11 cellular contexts compared by ENCODE assay signal in the genomic region with DNA sequence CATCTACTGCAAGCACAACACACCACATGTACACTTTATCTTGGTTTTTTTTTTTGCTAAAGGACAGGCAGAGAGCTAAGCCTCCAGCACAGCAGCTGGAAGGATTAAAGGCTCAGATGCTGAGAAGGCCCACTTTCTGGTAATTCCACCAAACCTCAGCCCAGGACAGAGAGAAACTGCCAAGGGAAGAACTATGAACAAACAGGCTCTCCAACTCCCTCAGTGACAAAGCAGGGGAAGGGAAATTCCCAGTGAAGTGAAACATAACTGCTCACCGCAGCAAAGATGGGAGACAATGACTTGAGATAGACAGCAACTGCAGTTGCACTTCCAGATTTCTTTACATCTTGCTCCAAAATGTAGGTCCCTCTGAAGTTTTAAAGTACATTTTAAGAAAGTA. TPM values are rescaled to one million over a fixed set of nuclear protein-coding genes. Genes with fewer than 3 reads are reported as not detected.
DNase-seq lines count a peak whose midpoint lies in the region; ATAC-seq and TF ChIP-seq lines count a peak whose summit lies in the region.
"Had no signal": no experiment of that assay in that cellular context is flagged by ENCODE, and none has a peak within 500 bp of the region (broad histone marks: within the 10 kb centered on the region; RNA-seq: fewer than 3 reads in every experiment).

No MANE protein-coding gene starts in this region.

- no peaks in the 10 kb centered on the region for H3K9me3 Mint-ChIP-seq in effector memory CD8-positive, alpha-beta T cell

- DNase-seq in epithelial cell of proximal tubule (ENCODE audit: low read depth), result peak; percentile 51
- DNase-seq in amniotic stem cell (lab: John Stamatoyannopoulos, UW), result no peak
- DNase-seq in effector memory CD8-positive, alpha-beta T cell, result no peak
- no peak for DNase-seq in SIG-M5 (lab: John Stamatoyannopoulos, UW)
- DNase-seq: activated CD4-positive, alpha-beta T cell treated with anti-CD3 and anti-CD28 coated beads for 1 hour; colonic mucosa; NCI-H774 had no signal

- peak; percentile 69 for ATAC-seq in GM18499 (IDR thresholded peaks at IDR 0.05; ENCODE audit: insufficient read depth, unreplicated experiment)
- ATAC-seq in GM21367 (IDR thresholded peaks at IDR 0.05; ENCODE audit: unreplicated experiment), result peak; percentile 70
- peak; percentile 66 for ATAC-seq in HG03280 (IDR thresholded peaks at IDR 0.05; ENCODE audit: unreplicated experiment)
- ATAC-seq in GM18520 (IDR thresholded peaks at IDR 0.05; ENCODE audit: unreplicated experiment), result no peak
- ATAC-seq in effector memory CD8-positive, alpha-beta T cell (replicated peaks), result no peak

- no peak for TF ChIP-seq CTCF in epithelial cell of proximal tubule (conservative IDR thresholded peaks at IDR 0.05; ENCODE audit: low read depth, low read length)

- H3K4me3 Mint-ChIP-seq in effector memory CD8-positive, alpha-beta T cell, result no peak overlapping the region

- H3K4me3 ChIP-seq in epithelial cell of proximal tubule (ENCODE audit: low read depth, low read length), result no peak overlapping the region
- H3K4me3 ChIP-seq: colonic mucosa had no signal

- peaks cover 74 to 76% of the 10 kb centered on the region in 2 donors for H3K27me3 Mint-ChIP-seq in effector memory CD8-positive, alpha-beta T cell

- peaks cover 2 to 10% of the 10 kb centered on the region in 2 donors for H3K4me1 Mint-ChIP-seq in effector memory CD8-positive, alpha-beta T cell (ENCODE audit: low read depth in 2 of 2)

- H3K27ac Mint-ChIP-seq in effector memory CD8-positive, alpha-beta T cell, result no peak overlapping the region

- H3K36me3 Mint-ChIP-seq in effector memory CD8-positive, alpha-beta T cell (ENCODE audit: insufficient read depth), result no peaks in the 10 kb centered on the region

RNA-seq across cellular contexts. Expression of a gene that starts 4.8 kb away (rescaled TPM):
- total RNA-seq in epithelial cell of proximal tubule, result 41.9 and 69.6 TPM in 2 replicates

Comparison
In these comparisons a context has a peak if more than half of its experiments do, and no peak if none do; other contexts are left out.
1. ATAC-seq: peak in GM18499 (single experiment), GM21367 (single experiment) and HG03280 (single experiment); none in GM18520 (single experiment) and effector memory CD8-positive, alpha-beta T cell (single experiment).